In genomic region chrX:153731117-153731844, GRCh38 we compare ENCODE assay signal across 16 cellular contexts. TPM values are rescaled to one million over a fixed set of nuclear protein-coding genes. Genes with fewer than 3 reads are reported as not detected.
A peak's percentile ranks its signal among the peaks of the same experiment; 100 is the strongest.
DNase-seq lines count a peak whose midpoint lies in the region; ATAC-seq and TF ChIP-seq lines count a peak whose summit lies in the region.
"Had no signal": no experiment of that assay in that cellular context is flagged by ENCODE, and none has a peak within 500 bp of the region (broad histone marks: within the 10 kb centered on the region; RNA-seq: fewer than 3 reads in every experiment).

No MANE protein-coding gene starts in this region.

- no peak overlapping the region for H3K9ac ChIP-seq in mammary epithelial cell (ENCODE audit: insufficient read depth, low read length)

- H3K4me1 ChIP-seq in mammary epithelial cell (ENCODE audit: insufficient read depth, low read length) (peaks cover 17% of the 10 kb centered on the region), PC-9 (replicated peaks; ENCODE audit: insufficient read depth) (peaks cover 59% of the 10 kb centered on the region)

- DNase-seq in MCF 10A (ENCODE audit: unreplicated experiment) (peak; percentile 70), mammary epithelial cell (no peak), PC-9 (peak in 1 of 2 experiments; percentile 62), NAMALWA (ENCODE audit: low spot score) (no peak), left ventricle myocardium superior (no peak)
- DNase-seq in central memory CD8-positive, alpha-beta T cell (ENCODE audit: low spot score in 2 of 2), result no peak
- DNase-seq in stimulated activated effector memory CD8-positive, alpha-beta T cell treated with anti-CD3 and anti-CD28 coated beads, Interleukin-12 subunit alpha, Interleukin-12 subunit beta, amount 100 ng/mL, for 72 hours (ENCODE audit: low spot score in 2 of 2), result no peak
- DNase-seq: activated T-cell treated with anti-CD3 and anti-CD28 coated beads, Interleukin-2, amount 50 U/mL, for 4 hours; heart left ventricle; NK-92 treated with Interleukin-12 subunit alpha and Interleukin-12 subunit beta, amount 100 ng/mL, for 24 hours had no signal

- no peaks in the 10 kb centered on the region for H3K27me3 Mint-ChIP-seq in MCF 10A (ENCODE audit: insufficient read depth, unreplicated experiment)
- H3K27me3 Mint-ChIP-seq in central memory CD8-positive, alpha-beta T cell, result no peaks in the 10 kb centered on the region
- H3K27me3 Mint-ChIP-seq: progenitor cell of endocrine pancreas had no signal

- H3K9me3 ChIP-seq in mammary epithelial cell (replicated peaks; ENCODE audit: insufficient read depth, low read length), result peaks cover 11% of the 10 kb centered on the region
- no peaks in the 10 kb centered on the region for H3K9me3 ChIP-seq in PC-9 (ENCODE audit: insufficient read depth, low read depth)
- H3K9me3 ChIP-seq: tibial nerve had no signal

- POLR2A ChIA-PET in MCF 10A (lab: Yijun Ruan, JAX), result interaction anchor here (0.7 kb wide), 1 partner anchor 50 kb away, joined by 3 read pairs; no protein-coding TSS in a partner anchor
- POLR2A ChIA-PET in PC-9 (lab: Charles Lee; ENCODE audit: unreplicated experiment), result no interaction called here

- H3K36me3 ChIP-seq in mammary epithelial cell (ENCODE audit: insufficient read depth, low read length) (no peaks in the 10 kb centered on the region), PC-9 (ENCODE audit: low read depth) (peaks cover 13% of the 10 kb centered on the region; the same call in 1 of the 2 replicates)

- H3K9me3 Mint-ChIP-seq in MCF 10A (ENCODE audit: unreplicated experiment), result peaks cover 7% of the 10 kb centered on the region
- no peaks in the 10 kb centered on the region for H3K9me3 Mint-ChIP-seq in central memory CD8-positive, alpha-beta T cell
- H3K9me3 Mint-ChIP-seq in stimulated activated effector memory CD8-positive, alpha-beta T cell treated with anti-CD3 and anti-CD28 coated beads, Interleukin-12 subunit alpha, Interleukin-12 subunit beta, amount 100 ng/mL, for 72 hours, result peaks cover 2% of the 10 kb centered on the region
- H3K9me3 Mint-ChIP-seq: activated T-cell treated with anti-CD3 and anti-CD28 coated beads, Interleukin-2, amount 50 U/mL, for 4 hours had no signal

- H3K27me3 ChIP-seq in mammary epithelial cell (ENCODE audit: insufficient read depth, low read length) (no peaks in the 10 kb centered on the region), PC-9 (ENCODE audit: insufficient read depth, low read depth) (no peaks in the 10 kb centered on the region)
- H3K27me3 ChIP-seq: heart left ventricle, tibial nerve had no signal

- peak overlapping the region; percentile 39 for H3K27ac Mint-ChIP-seq in MCF 10A (ENCODE audit: low read depth, unreplicated experiment)
- H3K27ac Mint-ChIP-seq in central memory CD8-positive, alpha-beta T cell (ENCODE audit: low read depth), result peak overlapping the region; percentile 61
- H3K27ac Mint-ChIP-seq in stimulated activated effector memory CD8-positive, alpha-beta T cell treated with anti-CD3 and anti-CD28 coated beads, Interleukin-12 subunit alpha, Interleukin-12 subunit beta, amount 100 ng/mL, for 72 hours, result no peak overlapping the region
- H3K27ac Mint-ChIP-seq: progenitor cell of endocrine pancreas had no signal

- H3K79me2 ChIP-seq in mammary epithelial cell (ENCODE audit: insufficient read depth, low read length) (no peaks in the 10 kb centered on the region), PC-9 (ENCODE audit: low read depth) (peaks cover 42% of the 10 kb centered on the region)

- H3K9me2 ChIP-seq in PC-9 (ENCODE audit: insufficient read depth), result no peaks in the 10 kb centered on the region

- TF ChIP-seq CTCF in MCF 10A (IDR thresholded peaks at IDR 0.05; ENCODE audit: unreplicated experiment), result no peak
- TF ChIP-seq CTCF in mammary epithelial cell (conservative IDR thresholded peaks at IDR 0.05 in 1 of 2, IDR thresholded peaks at IDR 0.05 in 1 of 2; ENCODE audit: extremely low read depth in 1 of 2, insufficient read depth in 1 of 2, low read depth in 1 of 2, low read length in 2 of 2), result no peak
- TF ChIP-seq CTCF in PC-9 (conservative IDR thresholded peaks at IDR 0.05), result no peak

- H3K4me2 ChIP-seq in mammary epithelial cell (ENCODE audit: insufficient read depth, low read depth, low read length) (no peak overlapping the region), PC-9 (peak overlapping the region; percentile 69)

- H3K27ac ChIP-seq in mammary epithelial cell (ENCODE audit: insufficient read depth, low read depth, low read length), result no peak overlapping the region
- H3K27ac ChIP-seq in PC-9, result peak overlapping the region; percentile 95
- H3K27ac ChIP-seq: HL-60 had no signal

- WGBS in mammary epithelial cell (ENCODE audit: low coverage, missing lambda C conversion rate), result 78% methylated on average over 6 of the region's 6 CpGs

- peaks cover 12% of the 10 kb centered on the region for H3K36me3 Mint-ChIP-seq in MCF 10A (ENCODE audit: insufficient read depth, unreplicated experiment)
- H3K36me3 Mint-ChIP-seq in central memory CD8-positive, alpha-beta T cell (ENCODE audit: insufficient read depth), result peaks cover 6% of the 10 kb centered on the region
- H3K36me3 Mint-ChIP-seq in stimulated activated effector memory CD8-positive, alpha-beta T cell treated with anti-CD3 and anti-CD28 coated beads, Interleukin-12 subunit alpha, Interleukin-12 subunit beta, amount 100 ng/mL, for 72 hours, result no peaks in the 10 kb centered on the region

- CTCF ChIA-PET in MCF 10A (lab: Yijun Ruan, JAX), result interaction anchor here (0.6 to 1.1 kb wide), 2 partner anchors 22 to 817 kb away, joined by 3 to 5 read pairs; no protein-coding TSS in a partner anchor
- CTCF ChIA-PET in mammary epithelial cell (lab: Charles Lee; ENCODE audit: low non-redundant PET), result no interaction called here
- CTCF ChIA-PET in PC-9 (lab: Charles Lee), result interaction anchor here (0.6 kb wide), 1 partner anchor 18 kb away, joined by 8 read pairs; no protein-coding TSS in a partner anchor

- no TSS peak for BruUV-seq in MCF 10A (replicated peaks; lab: Mats Ljungman, UMichigan)
- no TSS peak for BruUV-seq in mammary epithelial cell (replicated peaks; lab: Mats Ljungman, UMichigan)
- BruUV-seq in PC-9 (replicated peaks; lab: Mats Ljungman, UMichigan), result no TSS peak

- dilution Hi-C loops in mammary epithelial cell (cut with HindIII; ENCODE audit: low sequenced_read_pairs), result no loop called here

- H3F3A ChIP-seq in PC-9 (ENCODE audit: insufficient read depth, low read depth), result peaks cover 45% of the 10 kb centered on the region

- peaks cover 28% of the 10 kb centered on the region for H3K4me1 Mint-ChIP-seq in MCF 10A (ENCODE audit: insufficient read depth, unreplicated experiment)
- peaks cover 18% of the 10 kb centered on the region for H3K4me1 Mint-ChIP-seq in central memory CD8-positive, alpha-beta T cell
- H3K4me1 Mint-ChIP-seq in stimulated activated effector memory CD8-positive, alpha-beta T cell treated with anti-CD3 and anti-CD28 coated beads, Interleukin-12 subunit alpha, Interleukin-12 subunit beta, amount 100 ng/mL, for 72 hours, result peaks cover 46% of the 10 kb centered on the region

- in situ Hi-C loops in mammary epithelial cell (cut with MboI; ENCODE audit: low sequenced_read_pairs in 2 of 2), result no loop called here

- H4K20me1 ChIP-seq in mammary epithelial cell (ENCODE audit: insufficient read depth, low read length) (no peaks in the 10 kb centered on the region), PC-9 (ENCODE audit: insufficient read depth) (no peaks in the 10 kb centered on the region)

- H3K4me3 ChIP-seq in mammary epithelial cell (replicated peaks in 1 of 3; ENCODE audit: insufficient read depth in 1 of 3, low read depth in 2 of 3, low read length in 3 of 3), result no peak overlapping the region
- H3K4me3 ChIP-seq in PC-9, result peak overlapping the region; percentile 37; the same call in 1 of the 2 replicates
- H3K4me3 ChIP-seq: heart left ventricle, tibial nerve had no signal

- intact Hi-C loops in MCF 10A (cut with micrococcal nuclease), result no loop called here
- intact Hi-C loops in mammary epithelial cell (cut with micrococcal nuclease), result no loop called here
- intact Hi-C loops in PC-9 (cut with micrococcal nuclease; ENCODE audit: unreplicated experiment), result no loop called here
- intact Hi-C loops in left ventricle myocardium superior (cut with micrococcal nuclease), result no loop called here

- H3K4me3 Mint-ChIP-seq in MCF 10A (ENCODE audit: unreplicated experiment), result peak overlapping the region; percentile 19
- H3K4me3 Mint-ChIP-seq in central memory CD8-positive, alpha-beta T cell, result no peak overlapping the region
- peak overlapping the region; percentile 38 for H3K4me3 Mint-ChIP-seq in stimulated activated effector memory CD8-positive, alpha-beta T cell treated with anti-CD3 and anti-CD28 coated beads, Interleukin-12 subunit alpha, Interleukin-12 subunit beta, amount 100 ng/mL, for 72 hours
- H3K4me3 Mint-ChIP-seq: activated T-cell treated with anti-CD3 and anti-CD28 coated beads, Interleukin-2, amount 50 U/mL, for 4 hours; WTC11 had no signal

- H2AFZ ChIP-seq in mammary epithelial cell (ENCODE audit: low read depth, low read length) (no peak overlapping the region), PC-9 (no peak overlapping the region)

- ATAC-seq in central memory CD8-positive, alpha-beta T cell (replicated peaks; ENCODE audit: extremely low read depth, poor library complexity, severe bottlenecking), result no peak
- ATAC-seq in stimulated activated effector memory CD8-positive, alpha-beta T cell treated with anti-CD3 and anti-CD28 coated beads, Interleukin-12 subunit alpha, Interleukin-12 subunit beta, amount 100 ng/mL, for 72 hours, result peak; percentile 53
- ATAC-seq in left ventricle myocardium superior (no peak), GM19455 (IDR thresholded peaks at IDR 0.05; ENCODE audit: unreplicated experiment) (no peak)
- ATAC-seq: HCT116, heart left ventricle, WTC11 had no signal

RNA-seq across cellular contexts. Expression of gene ABCD1, which starts 6.6 kb away (rescaled TPM):
- total RNA-seq in MCF 10A (2022) (3.5 and 4.1 TPM in 2 replicates), mammary epithelial cell (1 to 10 TPM; 4.0 to 5.7 TPM), PC-9 (2021) (40.0 and 44.9 TPM in 2 replicates), left ventricle myocardium superior (16.5 TPM)
- polyA plus RNA-seq in mammary epithelial cell, result 1.7 TPM
- polyA minus RNA-seq in mammary epithelial cell, result 22.6 TPM

RNA-seq across cellular contexts. Expression of gene BCAP31, which starts 7.1 kb away (rescaled TPM):
- total RNA-seq in MCF 10A (2022), result 197 and 203 TPM in 2 replicates
- total RNA-seq in mammary epithelial cell, result 100 to 1,000 TPM; 156 to 277 TPM
- 256 TPM for polyA plus RNA-seq in mammary epithelial cell
- 371 TPM for polyA minus RNA-seq in mammary epithelial cell
- 522 and 541 TPM in 2 replicates for total RNA-seq in PC-9 (2021)
- 91.6 TPM for total RNA-seq in left ventricle myocardium superior

RNA-seq across cellular contexts. Expression of gene PLXNB3, which starts 32.8 kb away (rescaled TPM):
- total RNA-seq in MCF 10A (2022) (7.2 and 13.5 TPM in 2 replicates), mammary epithelial cell (10 to 100 TPM; 15.2 to 24.6 TPM), PC-9 (2021) (39.4 and 41.4 TPM in 2 replicates), left ventricle myocardium superior (2.4 TPM)
- polyA plus RNA-seq in mammary epithelial cell, result 12.0 TPM
- polyA minus RNA-seq in mammary epithelial cell, result 3.6 TPM

RNA-seq across cellular contexts. Expression of gene SLC6A8, which starts 43.6 kb away (rescaled TPM):
- total RNA-seq in MCF 10A (2022), result 59.9 and 66.6 TPM in 2 replicates
- 10 to 100 TPM; 20.5 to 99.2 TPM for total RNA-seq in mammary epithelial cell
- polyA plus RNA-seq in mammary epithelial cell, result 82.3 TPM
- polyA minus RNA-seq in mammary epithelial cell, result 178 TPM
- total RNA-seq in PC-9 (2021), result 37.6 and 40.5 TPM in 2 replicates
- 208 TPM for total RNA-seq in left ventricle myocardium superior

RNA-seq across cellular contexts. Expression of gene SRPK3, which starts 49.6 kb away (rescaled TPM):
- total RNA-seq in MCF 10A (2022) (not detected in 2 replicates), mammary epithelial cell (under 1 TPM; 0.09 to 0.33 TPM), PC-9 (2021) (0.40 and 0.46 TPM in 2 replicates), left ventricle myocardium superior (43.6 TPM)
- polyA plus RNA-seq in mammary epithelial cell, result 0.10 TPM
- not detected for polyA minus RNA-seq in mammary epithelial cell
- total RNA-seq: activated T-cell treated with anti-CD3 and anti-CD28 coated beads, Interleukin-2, amount 50 U/mL, for 4 hours; progenitor cell of endocrine pancreas; WTC11 had no signal
